In the genomic region with DNA sequence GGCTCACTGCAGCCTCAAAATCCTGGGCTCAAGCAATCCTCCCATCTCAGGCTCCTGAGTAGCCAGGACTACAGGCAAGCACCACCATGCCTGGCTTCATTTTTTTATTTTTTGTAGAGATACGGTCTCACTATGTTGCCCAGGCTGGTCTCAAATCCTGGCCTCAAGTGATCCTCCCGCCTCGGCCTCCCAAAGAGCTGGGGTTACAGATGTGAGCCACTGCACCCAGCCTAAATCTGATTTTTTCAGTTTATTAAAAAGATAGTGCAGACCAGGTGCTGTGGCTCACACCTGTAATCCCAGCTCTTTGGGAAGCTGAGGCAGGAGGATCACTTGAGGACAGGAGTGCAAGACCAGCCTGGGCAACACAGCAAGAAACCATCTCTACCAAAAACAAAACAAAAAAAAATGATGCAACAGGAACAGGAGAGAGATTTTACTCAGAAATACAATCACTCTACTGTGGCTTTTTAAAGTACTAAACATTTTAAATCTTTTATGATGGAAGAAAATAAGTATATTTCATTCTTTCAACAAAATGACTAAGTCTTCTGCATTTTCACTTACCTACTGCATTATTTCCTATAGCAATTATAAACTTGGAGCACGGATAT, we compare ENCODE assay signal across 1 cellular context.
TF ChIP-seq lines count a peak whose summit lies in the region.

No MANE protein-coding gene starts in this region.

TF ChIP-seq in endothelial cell of umbilical vein, 7 proteins besides CTCF, POLR2A, EP300 and RAD21 (continued from another document):
- TF ChIP-seq FOS (IDR thresholded peaks at IDR 0.05; ENCODE audit: borderline replicate concordance, insufficient read depth, low read length) (no peak), MYC (IDR thresholded peaks at IDR 0.05; ENCODE audit: low read depth, low read length) (no peak)
